Comparison of ENCODE assay signal across 8 cellular contexts in genomic region chr1:198699167-198700015, GRCh38.
DNase-seq lines count a peak whose midpoint lies in the region; ATAC-seq and TF ChIP-seq lines count a peak whose summit lies in the region.

No MANE protein-coding gene starts in this region.

- H3K9me3 Mint-ChIP-seq in endodermal cell, result no peaks in the 10 kb centered on the region
- H3K9me3 Mint-ChIP-seq in natural killer cell treated with Interleukin-12 subunit alpha and Interleukin-12 subunit beta and Interleukin-15 and Interleukin-18, amount 100 ng/mL, for 72 hours, result no peaks in the 10 kb centered on the region

- no peaks in the 10 kb centered on the region for H3K27me3 ChIP-seq in endodermal cell (ENCODE audit: control insufficient read depth, insufficient read depth, low read length, poor library complexity, severe bottlenecking)

- H3K9ac ChIP-seq in endodermal cell (ENCODE audit: extremely low read depth, low read length, poor library complexity, severe bottlenecking), result no peak overlapping the region

- DNase-seq in G401 (ENCODE audit: low spot score) (peak; percentile 36), NCI-H2081 (lab: John Stamatoyannopoulos, UW) (peak; percentile 69 to 87), endodermal cell (peak; percentile 91)
- peak; percentile 46 to 58 for DNase-seq in activated CD8-positive, alpha-beta memory T cell treated with anti-CD3 and anti-CD28 coated beads for 4 hours (ENCODE audit: low read depth in 2 of 2)
- DNase-seq in natural killer cell treated with Interleukin-12 subunit alpha and Interleukin-12 subunit beta and Interleukin-15 and Interleukin-18, amount 100 ng/mL, for 72 hours (ENCODE audit: low spot score), result no peak
- peak; percentile 77 for DNase-seq in stimulated activated naive CD8-positive, alpha-beta T cell treated with anti-CD3 and anti-CD28 coated beads, Interleukin-15, Interleukin-2, amounts not matched to agents 100 U/mL and 50 U/mL, for 24 hours

- H3K9me3 ChIP-seq in endodermal cell (ENCODE audit: control insufficient read depth, low read length), result no peaks in the 10 kb centered on the region

- no peaks in the 10 kb centered on the region for H3K4me1 ChIP-seq in endodermal cell (ENCODE audit: control insufficient read depth, insufficient read depth, low read length)

- in situ Hi-C loops in G401 (cut with HindIII; ENCODE audit: low sequenced_read_pairs), result no loop called here

- H3K4me3 Mint-ChIP-seq in endodermal cell, result no peak overlapping the region
- H3K4me3 Mint-ChIP-seq in natural killer cell treated with Interleukin-12 subunit alpha and Interleukin-12 subunit beta and Interleukin-15 and Interleukin-18, amount 100 ng/mL, for 72 hours, result peak overlapping the region; percentile 54

- H3K36me3 ChIP-seq in endodermal cell (ENCODE audit: control insufficient read depth, insufficient read depth, low read length), result no peaks in the 10 kb centered on the region

- TF ChIP-seq CTCF in endodermal cell (conservative IDR thresholded peaks at IDR 0.05), result peak; percentile 98

- H3K36me3 Mint-ChIP-seq in endodermal cell (ENCODE audit: low read depth), result no peaks in the 10 kb centered on the region
- H3K36me3 Mint-ChIP-seq in natural killer cell treated with Interleukin-12 subunit alpha and Interleukin-12 subunit beta and Interleukin-15 and Interleukin-18, amount 100 ng/mL, for 72 hours, result peaks cover 61% of the 10 kb centered on the region

- H3K27ac ChIP-seq in endodermal cell (ENCODE audit: low read depth, low read length), result no peak overlapping the region

- ATAC-seq in natural killer cell treated with Interleukin-12 subunit alpha and Interleukin-12 subunit beta and Interleukin-15 and Interleukin-18, amount 100 ng/mL, for 72 hours, result peak; percentile 64 to 76
- peak; percentile 85 for ATAC-seq in stimulated activated naive CD8-positive, alpha-beta T cell treated with anti-CD3 and anti-CD28 coated beads, Interleukin-15, Interleukin-2, amounts not matched to agents 100 U/mL and 50 U/mL, for 24 hours
- ATAC-seq in GM19455 (IDR thresholded peaks at IDR 0.05; ENCODE audit: unreplicated experiment), result no peak
- ATAC-seq in GM19452 (IDR thresholded peaks at IDR 0.05; ENCODE audit: unreplicated experiment), result no peak

- H3K4me3 ChIP-seq in endodermal cell (ENCODE audit: low read length), result no peak overlapping the region

- no peak overlapping the region for H3K27ac Mint-ChIP-seq in endodermal cell
- H3K27ac Mint-ChIP-seq in natural killer cell treated with Interleukin-12 subunit alpha and Interleukin-12 subunit beta and Interleukin-15 and Interleukin-18, amount 100 ng/mL, for 72 hours, result peak overlapping the region; percentile 77 to 91

- WGBS in endodermal cell (ENCODE audit: insufficient coverage in 1 of 2, insufficient read length in 1 of 2), 2 experiments, result 4 to 9% methylated on average over 10 to 13 of the region's 13 CpGs

- H3K27me3 Mint-ChIP-seq in endodermal cell (ENCODE audit: insufficient read depth), result no peaks in the 10 kb centered on the region
- H3K27me3 Mint-ChIP-seq in natural killer cell treated with Interleukin-12 subunit alpha and Interleukin-12 subunit beta and Interleukin-15 and Interleukin-18, amount 100 ng/mL, for 72 hours, result no peaks in the 10 kb centered on the region

- peaks cover 29% of the 10 kb centered on the region for H3K4me1 Mint-ChIP-seq in endodermal cell
- peaks cover 53 to 62% of the 10 kb centered on the region in 2 donors for H3K4me1 Mint-ChIP-seq in natural killer cell treated with Interleukin-12 subunit alpha and Interleukin-12 subunit beta and Interleukin-15 and Interleukin-18, amount 100 ng/mL, for 72 hours (ENCODE audit: low read depth in 2 of 2)

Comparison
In these comparisons a context has a peak if more than half of its experiments do, and no peak if none do; other contexts are left out.
1. ATAC-seq: peak in natural killer cell treated with Interleukin-12 subunit alpha and Interleukin-12 subunit beta and Interleukin-15 and Interleukin-18, amount 100 ng/mL, for 72 hours (2 of 2) and stimulated activated naive CD8-positive, alpha-beta T cell treated with anti-CD3 and anti-CD28 coated beads, Interleukin-15, Interleukin-2, amounts not matched to agents 100 U/mL and 50 U/mL, for 24 hours (single experiment); none in GM19455 (single experiment) and GM19452 (single experiment).